In genomic region chr20:49742948-49743347, GRCh38 we compare ENCODE assay signal across 1 cellular context.
TF ChIP-seq lines count a peak whose summit lies in the region.

No MANE protein-coding gene starts in this region.

TF ChIP-seq in WTC11, 78 proteins besides CTCF, POLR2A, EP300 and RAD21:
- TF ChIP-seq ARID4B (CRISPR knock-in tag; IDR thresholded peaks at IDR 0.05; ENCODE audit: borderline replicate concordance) = no peak
- no peak for TF ChIP-seq ZNF425 (CRISPR knock-in tag; conservative IDR thresholded peaks at IDR 0.05)
- no peak for TF ChIP-seq TEAD4 (CRISPR knock-in tag; IDR thresholded peaks at IDR 0.05)
